In the genomic region with DNA sequence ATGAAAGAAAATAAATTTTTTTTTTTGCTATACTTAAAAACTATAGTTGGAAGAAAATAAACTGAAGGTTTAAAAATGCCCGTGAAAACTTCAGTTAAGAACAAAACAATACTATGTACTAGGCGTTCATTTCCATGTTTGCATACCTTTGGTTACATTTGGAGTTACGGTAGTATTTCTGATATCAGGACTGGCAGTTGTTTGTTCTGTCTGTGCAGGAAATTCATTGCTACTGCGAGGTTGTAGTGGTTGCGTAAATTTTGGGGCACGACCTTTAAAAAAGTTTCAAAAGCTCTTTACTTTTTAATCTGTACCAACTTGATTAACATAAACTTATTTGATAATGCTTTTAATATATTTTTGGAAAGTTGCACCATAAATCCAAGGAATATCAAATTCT, we compare ENCODE assay signal across 22 cellular contexts. TPM values are rescaled to one million over a fixed set of nuclear protein-coding genes. Genes with fewer than 3 reads are reported as not detected.
"Had no signal": no experiment of that assay in that cellular context is flagged by ENCODE, and none has a peak within 500 bp of the region (broad histone marks: within the 10 kb centered on the region; RNA-seq: fewer than 3 reads in every experiment).

No MANE protein-coding gene starts in this region.

- H3K4me1 ChIP-seq: neural progenitor cell, transverse colon, uterus had no signal

- H3K36me3 ChIP-seq: uterus had no signal

- H3K27ac ChIP-seq: coronary artery, neural progenitor cell, transverse colon, uterus had no signal

- H3K4me2 ChIP-seq: neural progenitor cell had no signal

- H3K4me3 ChIP-seq: coronary artery, neural progenitor cell, transverse colon, uterus had no signal

- FAIRE-seq: bronchial epithelial cell, keratinocyte had no signal

- H3K9me3 ChIP-seq: transverse colon, uterus had no signal

- H2AFZ ChIP-seq: neural progenitor cell had no signal

- H3K9ac ChIP-seq: neural progenitor cell had no signal

- DNase-seq: activated CD4-positive, alpha-beta T cell treated with anti-CD3 and anti-CD28 coated beads for 36 hours; activated CD4-positive, alpha-beta T cell treated with anti-CD3 and anti-CD28 coated beads, Interleukin-2, amount 50 U/mL, for 4 hours; activated CD8-positive, alpha-beta memory T cell treated with anti-CD3 and anti-CD28 coated beads, Interleukin-2, amount 50 U/mL, for 48 hours; activated naive CD4-positive, alpha-beta T cell treated with Interleukin-2 at 50 U/mL for 16 hours; activated naive CD8-positive, alpha-beta T cell treated with anti-CD3 and anti-CD28 coated beads for 36 hours; activated T-cell treated with anti-CD3 and anti-CD28 coated beads, Interleukin-2, amount 50 U/mL, for 4 hours; amniotic stem cell; endodermal cell; erythroblast; foreskin fibroblast; naive thymus-derived CD8-positive, alpha-beta T cell; posterior cingulate gyrus; small intestine; stimulated activated CD4-positive, alpha-beta T cell treated with anti-CD3 and anti-CD28 coated beads, Interleukin-15, amount 100 ng/mL, for 24 hours; T-helper 9 cell; transverse colon; uterus had no signal

- H3K27me3 ChIP-seq: neural progenitor cell, transverse colon, uterus had no signal

RNA-seq across cellular contexts. Expression of gene ST3GAL6, which starts 47.9 kb away (rescaled TPM):
- total RNA-seq: activated CD4-positive, alpha-beta T cell treated with anti-CD3 and anti-CD28 coated beads for 36 hours; activated CD8-positive, alpha-beta memory T cell treated with anti-CD3 and anti-CD28 coated beads for 36 hours; naive thymus-derived CD8-positive, alpha-beta T cell had no signal
- polyA plus RNA-seq: naive thymus-derived CD8-positive, alpha-beta T cell had no signal
